In genomic region chr4:65918217-65918616, GRCh38 we compare ENCODE assay signal across 1 cellular context.
TF ChIP-seq lines count a peak whose summit lies in the region.

No MANE protein-coding gene starts in this region.

TF ChIP-seq in WTC11, 78 proteins besides CTCF, POLR2A, EP300 and RAD21 (continued from another document):
- TF ChIP-seq ARID4B (CRISPR knock-in tag; IDR thresholded peaks at IDR 0.05; ENCODE audit: borderline replicate concordance) = no peak
- TF ChIP-seq IRF1 (CRISPR knock-in tag; IDR thresholded peaks at IDR 0.05) = no peak
- no peak for TF ChIP-seq PRRX2 (CRISPR knock-in tag; IDR thresholded peaks at IDR 0.05)
- TF ChIP-seq RELA (CRISPR knock-in tag; IDR thresholded peaks at IDR 0.05; ENCODE audit: borderline replicate concordance) = no peak
- no peak for TF ChIP-seq FOXK1 (CRISPR knock-in tag; IDR thresholded peaks at IDR 0.05)
- TF ChIP-seq ATF1 (CRISPR knock-in tag; IDR thresholded peaks at IDR 0.05) = no peak
- no peak for TF ChIP-seq MXD4 (CRISPR knock-in tag; IDR thresholded peaks at IDR 0.05; ENCODE audit: borderline replicate concordance)
